ENCODE assay signal across 1 cellular context in genomic region chr9:137254624-137255447, GRCh38.
TF ChIP-seq lines count a peak whose summit lies in the region.

TSS of gene NELFB (plus strand) at chr9:137255327.

TF ChIP-seq in K562, 482 proteins besides CTCF, POLR2A, EP300 and RAD21 (continued from another document and continues in another):
- no peak for TF ChIP-seq TRIM25 (IDR thresholded peaks at IDR 0.05; ENCODE audit: borderline replicate concordance)
- TF ChIP-seq E4F1 (CRISPR knock-in tag; IDR thresholded peaks at IDR 0.05; ENCODE audit: borderline replicate concordance), result peak; percentile 77; the same call in 1 of the 2 replicates
- TF ChIP-seq C11orf30 (IDR thresholded peaks at IDR 0.05; ENCODE audit: low read depth), result no peak; the same call in 1 of the 2 replicates
- TF ChIP-seq CSDE1 (IDR thresholded peaks at IDR 0.05), result no peak
- peak; percentile 36; the same call in 1 of the 2 replicates for TF ChIP-seq ARID1B (IDR thresholded peaks at IDR 0.05)
- TF ChIP-seq PTBP1 (IDR thresholded peaks at IDR 0.05; ENCODE audit: low read depth, low read length), result no peak
- no peak for TF ChIP-seq ZNF561 (CRISPR knock-in tag; conservative IDR thresholded peaks at IDR 0.05)
- no peak for TF ChIP-seq PTTG1 (tag; IDR thresholded peaks at IDR 0.05; ENCODE audit: low read depth)
- no peak for TF ChIP-seq CEBPZ (IDR thresholded peaks at IDR 0.05; ENCODE audit: borderline replicate concordance, low read depth, low read length)
- TF ChIP-seq ZC3H8 (IDR thresholded peaks at IDR 0.05), result no peak
- no peak for TF ChIP-seq HDAC6 (IDR thresholded peaks at IDR 0.05; ENCODE audit: low read depth, low read length)
- no peak for TF ChIP-seq ELK3 (CRISPR knock-in tag; IDR thresholded peaks at IDR 0.05)
- peak; percentile 75 for TF ChIP-seq ZBTB2 (IDR thresholded peaks at IDR 0.05)
- TF ChIP-seq ARID4B (CRISPR knock-in tag; IDR thresholded peaks at IDR 0.05), result peak; percentile 69
- TF ChIP-seq VEZF1 (CRISPR knock-in tag; IDR thresholded peaks at IDR 0.05), result peak; percentile 94
- 0 out of 2 replicates have a peak, but pooled peaks have one; percentile 34 for TF ChIP-seq CREB1 (IDR thresholded peaks at IDR 0.05)
- no peak for TF ChIP-seq CREB1 (CRISPR knock-in tag; IDR thresholded peaks at IDR 0.05)
- TF ChIP-seq ZFPM2 (CRISPR knock-in tag; IDR thresholded peaks at IDR 0.05), result no peak
- no peak for TF ChIP-seq ZNF3 (CRISPR knock-in tag; IDR thresholded peaks at IDR 0.05)
- no peak for TF ChIP-seq SMARCC2 (IDR thresholded peaks at IDR 0.05; ENCODE audit: low read depth)
- TF ChIP-seq NBN (IDR thresholded peaks at IDR 0.05; ENCODE audit: low read depth), result no peak
- TF ChIP-seq RNF219 (CRISPR knock-in tag; IDR thresholded peaks at IDR 0.05), result no peak
- no peak for TF ChIP-seq THRB (CRISPR knock-in tag; conservative IDR thresholded peaks at IDR 0.05)
- no peak for TF ChIP-seq SAFB2 (IDR thresholded peaks at IDR 0.05; ENCODE audit: borderline replicate concordance, low read depth, low read length, severe bottlenecking)
- no peak for TF ChIP-seq EWSR1 (IDR thresholded peaks at IDR 0.05; ENCODE audit: borderline replicate concordance, low read depth, partially characterized antibody)
- no peak for TF ChIP-seq CC2D1A (IDR thresholded peaks at IDR 0.05)
- TF ChIP-seq GATA2 (CRISPR knock-in tag; IDR thresholded peaks at IDR 0.05), result no peak
- no peak for TF ChIP-seq NELFE (IDR thresholded peaks at IDR 0.05; ENCODE audit: insufficient read depth, insufficient read length)
- TF ChIP-seq ZNF184 (CRISPR knock-in tag; IDR thresholded peaks at IDR 0.05), result no peak
- TF ChIP-seq KHSRP (IDR thresholded peaks at IDR 0.05), result no peak
- no peak for TF ChIP-seq CBX3 (IDR thresholded peaks at IDR 0.05; ENCODE audit: borderline replicate concordance in 1 of 2, low read length in 2 of 2)
- no peak for TF ChIP-seq ZNF232 (CRISPR knock-in tag; IDR thresholded peaks at IDR 0.05)
- peak; percentile 40; the same call in 1 of the 2 replicates for TF ChIP-seq BRD4 (IDR thresholded peaks at IDR 0.05)
- peak; percentile 100 for TF ChIP-seq GABPA (tag; conservative IDR thresholded peaks at IDR 0.05; ENCODE audit: low read depth)
- TF ChIP-seq MYBL2 (IDR thresholded peaks at IDR 0.05; ENCODE audit: low read depth), result no peak
- no peak for TF ChIP-seq MYBL2 (CRISPR knock-in tag; IDR thresholded peaks at IDR 0.05; ENCODE audit: borderline replicate concordance)
- no peak for TF ChIP-seq ZNF143 (CRISPR knock-in tag; IDR thresholded peaks at IDR 0.05)
- no peak for TF ChIP-seq FOS (IDR thresholded peaks at IDR 0.05; ENCODE audit: extremely low read depth, insufficient read length)
- no peak for TF ChIP-seq SRSF7 (optimal IDR thresholded peaks at IDR 0.05; ENCODE audit: low read depth, low read length)
- peak; percentile 93 for TF ChIP-seq SAFB (IDR thresholded peaks at IDR 0.05; ENCODE audit: borderline replicate concordance, low read depth, low read length)
- TF ChIP-seq BMI1 (IDR thresholded peaks at IDR 0.05; ENCODE audit: low read length), result no peak
- no peak for TF ChIP-seq ZNF24 (IDR thresholded peaks at IDR 0.05)
- no peak for TF ChIP-seq BCL6 (CRISPR knock-in tag; IDR thresholded peaks at IDR 0.05)
- no peak for TF ChIP-seq ZSCAN29 (IDR thresholded peaks at IDR 0.05)
- TF ChIP-seq SMAD2 (IDR thresholded peaks at IDR 0.05; ENCODE audit: low read depth, low read length), result no peak
- TF ChIP-seq THAP7 (CRISPR knock-in tag; IDR thresholded peaks at IDR 0.05), result 0 out of 2 replicates have a peak, but pooled peaks have one; percentile 72
